1 cellular context compared by ENCODE assay signal in genomic region chr11:117820071-117820470, GRCh38.
TF ChIP-seq lines count a peak whose summit lies in the region.

No MANE protein-coding gene starts in this region.

TF ChIP-seq in GM23338, 12 proteins besides CTCF, POLR2A, EP300 and RAD21 (continued from another document):
- TF ChIP-seq ZNF462 (CRISPR knock-in tag; IDR thresholded peaks at IDR 0.05) (no peak), REST (IDR thresholded peaks at IDR 0.05; ENCODE audit: unreplicated experiment) (no peak)
